Comparison of ENCODE assay signal across 1 cellular context in genomic region chrX:132833373-132833772, GRCh38.
TF ChIP-seq lines count a peak whose summit lies in the region.

No MANE protein-coding gene starts in this region.

TF ChIP-seq in HEK293, 187 proteins besides CTCF, POLR2A, EP300 and RAD21 (continued from another document):
- TF ChIP-seq PRDM10 (tag by site-specific recombination; IDR thresholded peaks at IDR 0.05), result 0 out of 2 replicates have a peak, but pooled peaks have one; percentile 21
